Comparison of ENCODE assay signal across 22 cellular contexts in genomic region chr11:38948392-38948791, GRCh38.
"Had no signal": no experiment of that assay in that cellular context is flagged by ENCODE, and none has a peak within 500 bp of the region (broad histone marks: within the 10 kb centered on the region; RNA-seq: fewer than 3 reads in every experiment).

No MANE protein-coding gene starts in this region.

- H3K27ac ChIP-seq: brain microvascular endothelial cell, WERI-Rb-1 had no signal

- DNase-seq: activated B cell treated with CpG ODN at 0.5 μM for 24 hours; activated CD4-positive, alpha-beta T cell treated with anti-CD3 and anti-CD28 coated beads for 48 hours; activated CD4-positive, alpha-beta T cell treated with anti-CD3 and anti-CD28 coated beads, Interleukin-2, amount 50 U/mL, for 1 hour; activated CD4-positive, alpha-beta T cell treated with anti-CD3 and anti-CD28 coated beads, Interleukin-2, amount 50 U/mL, for 48 hours; activated CD8-positive, alpha-beta memory T cell treated with anti-CD3 and anti-CD28 coated beads for 24 hours; activated CD8-positive, alpha-beta T cell treated with anti-CD3 and anti-CD28 coated beads for 36 hours; activated effector memory CD4-positive, alpha-beta T cell treated with Interleukin-2 at 50 U/mL for 16 hours; activated gamma-delta T cell treated with Interleukin-2 at 50 U/mL for 16 hours; activated naive CD4-positive, alpha-beta T cell treated with anti-CD3 and anti-CD28 coated beads, Interleukin-2, amount 50 U/mL, for 16 hours; activated naive CD4-positive, alpha-beta T cell treated with Interleukin-2 at 50 U/mL for 16 hours; activated T-cell treated with anti-CD3 and anti-CD28 coated beads, Interleukin-2, amount 50 U/mL, for 4 hours; amniotic stem cell; anterior cingulate cortex; brain microvascular endothelial cell; cortex of kidney; effector memory CD4-positive, alpha-beta T cell; endodermal cell; foreskin fibroblast; head of caudate nucleus; T-helper 17 cell; T1000; WERI-Rb-1 had no signal

- H3K36me3 ChIP-seq: brain microvascular endothelial cell, WERI-Rb-1 had no signal

- H3K27me3 ChIP-seq: brain microvascular endothelial cell had no signal
